In the genomic region with DNA sequence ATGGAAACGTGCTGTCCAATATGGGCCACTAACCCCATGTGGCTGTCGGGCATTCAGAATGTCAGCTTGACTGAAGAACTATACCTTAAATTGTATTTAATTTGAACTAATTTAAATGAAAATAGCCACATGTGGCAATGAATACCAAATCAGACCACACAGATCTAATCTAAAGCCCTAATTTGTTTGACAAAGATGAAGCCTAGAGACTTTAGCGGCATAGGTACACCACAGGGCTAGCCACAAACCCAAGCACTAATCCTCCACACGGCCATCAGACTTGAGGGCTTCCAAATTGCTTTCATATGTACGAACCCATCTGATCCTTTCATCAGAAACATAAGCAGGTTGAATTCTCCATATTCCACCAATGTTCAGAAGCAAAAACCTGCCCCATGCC, we compare ENCODE assay signal across 33 cellular contexts.
"Had no signal": no experiment of that assay in that cellular context is flagged by ENCODE, and none has a peak within 500 bp of the region (broad histone marks: within the 10 kb centered on the region; RNA-seq: fewer than 3 reads in every experiment).

No MANE protein-coding gene starts in this region.

- ATAC-seq: activated CD4-positive, CD25-positive, alpha-beta regulatory T cell treated with anti-CD3 and anti-CD28 coated beads, Interleukin-2, amount 50 U/mL, for 24 hours; gastrocnemius medialis; right lobe of liver; stimulated activated naive CD8-positive, alpha-beta T cell treated with anti-CD3 and anti-CD28 coated beads, Interleukin-15, Interleukin-2, amounts not matched to agents 100 U/mL and 50 U/mL, for 24 hours had no signal

- H3K27ac Mint-ChIP-seq: activated naive CD4-positive, alpha-beta T cell treated with anti-CD3 and anti-CD28 coated beads for 36 hours; activated naive CD8-positive, alpha-beta T cell treated with anti-CD3 and anti-CD28 coated beads for 36 hours; activated T-helper 1 cell treated with anti-CD3 and anti-CD28 coated beads, Interleukin-12 subunit alpha, Interleukin-12 subunit beta, Interleukin-2, Interleukin-4 antibody, amounts not matched to agents 30 ng/mL and 10 ng/mL and 1 ng/mL, durations not matched to agents 14 hours and 24 hours and 36 hours; mesothelial cell of epicardium; naive B cell; nephron progenitor cell; progenitor cell of endocrine pancreas had no signal

- H3K36me3 ChIP-seq: adrenal gland, cardiac muscle cell, gastrocnemius medialis, ovary, right lobe of liver, transverse colon had no signal

- H3K27me3 ChIP-seq: adrenal gland, ascending aorta, cardiac muscle cell, dorsolateral prefrontal cortex, gastrocnemius medialis, hepatocyte, ovary, right lobe of liver, testis, transverse colon had no signal

- H3K36me3 Mint-ChIP-seq: mesothelial cell of epicardium had no signal

- H2AFZ ChIP-seq: hepatocyte had no signal

- H3K9me3 Mint-ChIP-seq: activated naive CD4-positive, alpha-beta T cell treated with anti-CD3 and anti-CD28 coated beads for 36 hours; activated naive CD8-positive, alpha-beta T cell treated with anti-CD3 and anti-CD28 coated beads for 36 hours; activated T-helper 1 cell treated with anti-CD3 and anti-CD28 coated beads, Interleukin-12 subunit alpha, Interleukin-12 subunit beta, Interleukin-2, Interleukin-4 antibody, amounts not matched to agents 30 ng/mL and 10 ng/mL and 1 ng/mL, durations not matched to agents 14 hours and 24 hours and 36 hours; brain; mesothelial cell of epicardium; naive B cell; nephron progenitor cell had no signal

- H3K9me3 ChIP-seq: adrenal gland, ascending aorta, gastrocnemius medialis, left ventricle myocardium inferior, ovary, right lobe of liver, testis, transverse colon had no signal

- H3K79me2 ChIP-seq: hepatocyte had no signal

- H3K4me1 ChIP-seq: adrenal gland, ascending aorta, right lobe of liver, testis had no signal

- H3K4me3 ChIP-seq: adrenal gland, ascending aorta, cardiac muscle cell, coronary artery, gastrocnemius medialis, hepatocyte, left ventricle myocardium inferior, ovary, right lobe of liver, skin epidermis, testis, transverse colon had no signal

- H3K4me3 Mint-ChIP-seq: activated naive CD4-positive, alpha-beta T cell treated with anti-CD3 and anti-CD28 coated beads for 36 hours; activated naive CD8-positive, alpha-beta T cell treated with anti-CD3 and anti-CD28 coated beads for 36 hours; activated T-helper 1 cell treated with anti-CD3 and anti-CD28 coated beads, Interleukin-12 subunit alpha, Interleukin-12 subunit beta, Interleukin-2, Interleukin-4 antibody, amounts not matched to agents 30 ng/mL and 10 ng/mL and 1 ng/mL, durations not matched to agents 14 hours and 24 hours and 36 hours; brain; mesothelial cell of epicardium; naive B cell; nephron progenitor cell had no signal

- DNase-seq: activated CD4-positive, alpha-beta T cell treated with anti-CD3 and anti-CD28 coated beads for 48 hours; activated CD4-positive, alpha-beta T cell treated with anti-CD3 and anti-CD28 coated beads, Interleukin-2, amount 50 U/mL, for 48 hours; activated CD8-positive, alpha-beta memory T cell treated with anti-CD3 and anti-CD28 coated beads, Interleukin-2, amount 50 U/mL, for 4 hours; activated effector memory CD4-positive, alpha-beta T cell treated with anti-CD3 and anti-CD28 coated beads, Interleukin-2, amount 50 U/mL, for 16 hours; activated naive CD4-positive, alpha-beta T cell treated with anti-CD3 and anti-CD28 coated beads for 36 hours; activated naive CD8-positive, alpha-beta T cell treated with anti-CD3 and anti-CD28 coated beads for 36 hours; activated T-cell treated with anti-CD3 and anti-CD28 coated beads, Interleukin-2, amount 50 U/mL, for 1 hour; adrenal gland; cerebellar nuclear complex; dorsolateral prefrontal cortex; effector memory CD4-positive, alpha-beta T cell; erythroblast; gastrocnemius medialis; left ventricle myocardium inferior; naive B cell; nephron progenitor cell; ovary; right lobe of liver; stimulated activated CD4-positive, alpha-beta T cell treated with anti-CD3 and anti-CD28 coated beads, Interleukin-12 subunit alpha, Interleukin-12 subunit beta, amount 100 ng/mL, for 4 hours; stimulated activated CD4-positive, alpha-beta T cell treated with anti-CD3 and anti-CD28 coated beads, Interleukin-4, amount 100 ng/mL, for 1 hour; stimulated activated naive CD8-positive, alpha-beta T cell treated with anti-CD3 and anti-CD28 coated beads, Interleukin-15, Interleukin-2, amounts not matched to agents 100 U/mL and 50 U/mL, for 24 hours; testis; transverse colon had no signal

- H3K27me3 Mint-ChIP-seq: activated naive CD8-positive, alpha-beta T cell treated with anti-CD3 and anti-CD28 coated beads for 36 hours; progenitor cell of endocrine pancreas had no signal

- H3K4me2 ChIP-seq: hepatocyte had no signal

- H3K27ac ChIP-seq: adrenal gland, ascending aorta, coronary artery, gastrocnemius medialis, hepatocyte, left ventricle myocardium inferior, ovary, right lobe of liver, skin epidermis, testis, transverse colon had no signal
